Comparison of ENCODE assay signal across 9 cellular contexts in the genomic region with DNA sequence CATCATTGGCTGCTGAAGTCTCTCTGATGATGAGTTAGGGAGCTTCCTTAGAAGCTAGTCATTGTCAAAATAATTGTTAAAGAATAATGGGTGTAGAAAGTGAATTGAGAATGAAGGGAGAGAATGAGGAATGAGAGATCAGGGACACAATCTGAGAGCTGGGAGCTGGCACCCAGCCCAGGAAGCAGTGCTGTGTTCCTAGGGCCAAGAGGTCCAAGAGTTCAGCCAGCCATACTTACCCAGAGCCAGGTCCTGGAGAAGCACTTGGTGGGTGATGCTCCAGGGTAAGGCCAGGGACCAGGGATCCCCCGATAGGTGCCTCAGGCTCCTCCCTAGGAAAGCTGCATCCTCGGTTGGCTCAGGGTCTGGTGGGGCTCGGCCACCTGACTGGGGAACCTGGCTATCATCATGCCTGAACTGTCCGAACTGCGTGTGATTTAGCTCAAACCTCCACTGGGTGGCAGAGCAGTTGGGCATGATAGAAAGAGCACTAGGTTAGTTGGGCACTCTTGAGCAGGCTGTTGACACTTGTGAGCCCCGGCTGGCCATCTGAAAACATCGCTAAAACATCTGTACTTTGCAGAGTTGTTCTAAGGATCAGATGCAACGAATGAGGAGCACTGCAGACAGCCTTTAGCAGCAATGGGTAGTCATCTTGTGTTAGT.
DNase-seq lines count a peak whose midpoint lies in the region; ATAC-seq and TF ChIP-seq lines count a peak whose summit lies in the region.
"Had no signal": no experiment of that assay in that cellular context is flagged by ENCODE, and none has a peak within 500 bp of the region (broad histone marks: within the 10 kb centered on the region; RNA-seq: fewer than 3 reads in every experiment).

No MANE protein-coding gene starts in this region.

- 0 out of 2 replicates have a peak, but pooled peaks have one; percentile 19 for TF ChIP-seq CTCF in LNCAP (IDR thresholded peaks at IDR 0.05)

- DNase-seq in C1 segment of cervical spinal cord (lab: John Stamatoyannopoulos, UW) (peak in 10 of 14 donors; percentile 10 to 76 (median 28)), UCSD-AML1 (lab: John Stamatoyannopoulos, UW; ENCODE audit: unreplicated experiment) (peak; percentile 27), immature natural killer cell (peak; percentile 45 to 55 (median 51)), GM03348 (ENCODE audit: low spot score) (no peak)
- no peak for DNase-seq in effector CD8-positive, alpha-beta T cell (lab: John Stamatoyannopoulos, UW)
- DNase-seq: DND-41 had no signal

- peaks cover 2 to 7% (median 6%) of the 10 kb centered on the region in 3 donors for H3K27me3 Mint-ChIP-seq in immature natural killer cell (ENCODE audit: low read depth in 3 of 3)

- H3K4me1 Mint-ChIP-seq in immature natural killer cell, result peaks cover 21 to 43% of the 10 kb centered on the region in 2 donors

- H3K27ac Mint-ChIP-seq in immature natural killer cell, result peak overlapping the region in 3 of 6 donors; percentile 11 to 73 (median 59)

- ATAC-seq in GM18519 (IDR thresholded peaks at IDR 0.05; ENCODE audit: low FRiP score, unreplicated experiment), result no peak
- no peak for ATAC-seq in HG03565 (IDR thresholded peaks at IDR 0.05; ENCODE audit: unreplicated experiment)

- H3K36me3 Mint-ChIP-seq in immature natural killer cell, result no peaks in the 10 kb centered on the region

- no peak overlapping the region for H3K4me3 Mint-ChIP-seq in immature natural killer cell

- H3K9me3 Mint-ChIP-seq in immature natural killer cell, result no peaks in the 10 kb centered on the region

Comparison
In these comparisons a context has a peak if more than half of its experiments do, and no peak if none do; other contexts are left out.
1. DNase-seq: peak in C1 segment of cervical spinal cord (10 of 14), UCSD-AML1 (single experiment) and immature natural killer cell (3 of 3); none in GM03348 (single experiment) and effector CD8-positive, alpha-beta T cell (single experiment).